ENCODE assay signal across 12 cellular contexts in genomic region chr19:55152017-55152416, GRCh38. TPM values are rescaled to one million over a fixed set of nuclear protein-coding genes. Genes with fewer than 3 reads are reported as not detected.
A peak's percentile ranks its signal among the peaks of the same experiment; 100 is the strongest.
DNase-seq lines count a peak whose midpoint lies in the region; ATAC-seq and TF ChIP-seq lines count a peak whose summit lies in the region.
"Had no signal": no experiment of that assay in that cellular context is flagged by ENCODE, and none has a peak within 500 bp of the region (broad histone marks: within the 10 kb centered on the region; RNA-seq: fewer than 3 reads in every experiment).

No MANE protein-coding gene starts in this region.

- no peak for DNase-seq in activated naive CD4-positive, alpha-beta T cell treated with anti-CD3 and anti-CD28 coated beads, Interleukin-2, amount 10 ng/mL, durations not matched to agents 7 days and 5 days
- no peak for DNase-seq in activated naive CD4-positive, alpha-beta T cell (lab: John Stamatoyannopoulos, UW)
- no peak for DNase-seq in activated CD8-positive, alpha-beta T cell treated with anti-CD3 and anti-CD28 coated beads for 36 hours
- DNase-seq in spleen (no peak), HK-2 (ENCODE audit: unreplicated experiment) (no peak), vagina (ENCODE audit: extremely low spot score in 2 of 2) (no peak)
- DNase-seq: NCI-H2107 had no signal

- H3K27me3 ChIP-seq in spleen (replicated peaks in 1 of 7) (peaks cover 2 to 59% (median 24%) of the 10 kb centered on the region in 7 donors), vagina (no peaks in the 10 kb centered on the region)

- CTCF ChIA-PET in activated naive CD4-positive, alpha-beta T cell treated with anti-CD3 and anti-CD28 coated beads, Interleukin-2, amount 10 ng/mL, durations not matched to agents 7 days and 5 days (lab: Charles Lee), result interaction anchor here (1.4 kb wide), 1 partner anchor 268 kb away, joined by 3 read pairs; no protein-coding TSS in a partner anchor
- CTCF ChIA-PET in activated CD8-positive, alpha-beta T cell treated with anti-CD3 and anti-CD28 coated beads for 36 hours (lab: Charles Lee), result interaction anchor here (1.6 kb wide), 1 partner anchor 8 kb away, joined by 8 read pairs; no protein-coding TSS in a partner anchor

- H3K27ac ChIP-seq in spleen (peak overlapping the region in 6 of 8 donors; percentile 11 to 65 (median 41)), vagina (no peak overlapping the region)
- H3K27ac ChIP-seq: esophagus muscularis mucosa, SJSA1 had no signal

- no peak for TF ChIP-seq POLR2A in spleen (IDR thresholded peaks at IDR 0.05)
- TF ChIP-seq POLR2A in vagina (IDR thresholded peaks at IDR 0.05), result no peak

- peak overlapping the region; percentile 86 for H3K27ac Mint-ChIP-seq in activated naive CD4-positive, alpha-beta T cell treated with anti-CD3 and anti-CD28 coated beads, Interleukin-2, amount 10 ng/mL, durations not matched to agents 7 days and 5 days
- H3K27ac Mint-ChIP-seq in activated CD8-positive, alpha-beta T cell treated with anti-CD3 and anti-CD28 coated beads for 36 hours, result peak overlapping the region; percentile 44

- H3K4me1 ChIP-seq in spleen (peaks cover 0 to 13% (median 3%) of the 10 kb centered on the region in 6 donors), vagina (peaks cover 9% of the 10 kb centered on the region)
- H3K4me1 ChIP-seq: SJSA1 had no signal

- peaks cover 61% of the 10 kb centered on the region for H3K27me3 Mint-ChIP-seq in activated naive CD4-positive, alpha-beta T cell treated with anti-CD3 and anti-CD28 coated beads, Interleukin-2, amount 10 ng/mL, durations not matched to agents 7 days and 5 days
- peaks cover 29% of the 10 kb centered on the region for H3K27me3 Mint-ChIP-seq in activated CD8-positive, alpha-beta T cell treated with anti-CD3 and anti-CD28 coated beads for 36 hours

- peaks cover 16% of the 10 kb centered on the region for H3K9me3 Mint-ChIP-seq in activated naive CD4-positive, alpha-beta T cell treated with anti-CD3 and anti-CD28 coated beads, Interleukin-2, amount 10 ng/mL, durations not matched to agents 7 days and 5 days
- H3K9me3 Mint-ChIP-seq in activated CD8-positive, alpha-beta T cell treated with anti-CD3 and anti-CD28 coated beads for 36 hours, result peaks cover 10% of the 10 kb centered on the region

- H3K4me3 ChIP-seq in spleen (no peak overlapping the region), vagina (no peak overlapping the region)
- H3K4me3 ChIP-seq: esophagus muscularis mucosa, SJSA1 had no signal

- H3K9me3 ChIP-seq in spleen, result peaks cover 0 to 14% (median 9%) of the 10 kb centered on the region in 8 donors
- no peaks in the 10 kb centered on the region for H3K9me3 ChIP-seq in vagina
- H3K9me3 ChIP-seq: esophagus muscularis mucosa, SJSA1 had no signal

- H3K4me1 Mint-ChIP-seq in activated naive CD4-positive, alpha-beta T cell treated with anti-CD3 and anti-CD28 coated beads, Interleukin-2, amount 10 ng/mL, durations not matched to agents 7 days and 5 days, result peaks cover 25% of the 10 kb centered on the region
- peaks cover 22% of the 10 kb centered on the region for H3K4me1 Mint-ChIP-seq in activated CD8-positive, alpha-beta T cell treated with anti-CD3 and anti-CD28 coated beads for 36 hours (ENCODE audit: low read depth)

- no peak for TF ChIP-seq EP300 in Ishikawa (IDR thresholded peaks at IDR 0.05; ENCODE audit: borderline replicate concordance)

- no peak for TF ChIP-seq CTCF in activated CD8-positive, alpha-beta T cell treated with anti-CD3 and anti-CD28 coated beads for 36 hours (IDR thresholded peaks at IDR 0.05)
- TF ChIP-seq CTCF in spleen (IDR thresholded peaks at IDR 0.05 in 8 of 11, conservative IDR thresholded peaks at IDR 0.05 in 3 of 11), result no peak
- TF ChIP-seq CTCF in vagina (IDR thresholded peaks at IDR 0.05), result no peak

- POLR2A ChIA-PET in activated CD8-positive, alpha-beta T cell treated with anti-CD3 and anti-CD28 coated beads for 36 hours (lab: Charles Lee), result interaction anchor here (1.5 kb wide), 1 partner anchor 11 kb away, joined by 5 read pairs; no protein-coding TSS in a partner anchor

- H3K36me3 ChIP-seq in spleen (no peaks in the 10 kb centered on the region), vagina (no peaks in the 10 kb centered on the region)
- H3K36me3 ChIP-seq: SJSA1 had no signal

- ATAC-seq in activated CD8-positive, alpha-beta T cell treated with anti-CD3 and anti-CD28 coated beads for 36 hours, result no peak
- no peak for ATAC-seq in GM19351 (IDR thresholded peaks at IDR 0.05; ENCODE audit: unreplicated experiment)

- intact Hi-C loops in activated CD8-positive, alpha-beta T cell treated with anti-CD3 and anti-CD28 coated beads for 36 hours (cut with micrococcal nuclease), result no loop called here
- intact Hi-C loops in spleen (cut with DNase I; ENCODE audit: low total_unique reads) (no loop called here), vagina (cut with DNase I) (no loop called here)

- no peak for TF ChIP-seq RAD21 in Ishikawa (IDR thresholded peaks at IDR 0.05; ENCODE audit: low read depth)

- H3K4me3 Mint-ChIP-seq in activated naive CD4-positive, alpha-beta T cell treated with anti-CD3 and anti-CD28 coated beads, Interleukin-2, amount 10 ng/mL, durations not matched to agents 7 days and 5 days, result no peak overlapping the region
- H3K4me3 Mint-ChIP-seq in activated CD8-positive, alpha-beta T cell treated with anti-CD3 and anti-CD28 coated beads for 36 hours, result no peak overlapping the region

- peaks cover 2% of the 10 kb centered on the region for H3K36me3 Mint-ChIP-seq in activated naive CD4-positive, alpha-beta T cell treated with anti-CD3 and anti-CD28 coated beads, Interleukin-2, amount 10 ng/mL, durations not matched to agents 7 days and 5 days
- no peaks in the 10 kb centered on the region for H3K36me3 Mint-ChIP-seq in activated CD8-positive, alpha-beta T cell treated with anti-CD3 and anti-CD28 coated beads for 36 hours (ENCODE audit: low read depth)

TF ChIP-seq in Ishikawa, 13 proteins besides CTCF, POLR2A, EP300 and RAD21:
- TF ChIP-seq MAX (IDR thresholded peaks at IDR 0.05), result peak; percentile 32; the same call in 1 of the 2 replicates
- TF ChIP-seq, protein P1, sequence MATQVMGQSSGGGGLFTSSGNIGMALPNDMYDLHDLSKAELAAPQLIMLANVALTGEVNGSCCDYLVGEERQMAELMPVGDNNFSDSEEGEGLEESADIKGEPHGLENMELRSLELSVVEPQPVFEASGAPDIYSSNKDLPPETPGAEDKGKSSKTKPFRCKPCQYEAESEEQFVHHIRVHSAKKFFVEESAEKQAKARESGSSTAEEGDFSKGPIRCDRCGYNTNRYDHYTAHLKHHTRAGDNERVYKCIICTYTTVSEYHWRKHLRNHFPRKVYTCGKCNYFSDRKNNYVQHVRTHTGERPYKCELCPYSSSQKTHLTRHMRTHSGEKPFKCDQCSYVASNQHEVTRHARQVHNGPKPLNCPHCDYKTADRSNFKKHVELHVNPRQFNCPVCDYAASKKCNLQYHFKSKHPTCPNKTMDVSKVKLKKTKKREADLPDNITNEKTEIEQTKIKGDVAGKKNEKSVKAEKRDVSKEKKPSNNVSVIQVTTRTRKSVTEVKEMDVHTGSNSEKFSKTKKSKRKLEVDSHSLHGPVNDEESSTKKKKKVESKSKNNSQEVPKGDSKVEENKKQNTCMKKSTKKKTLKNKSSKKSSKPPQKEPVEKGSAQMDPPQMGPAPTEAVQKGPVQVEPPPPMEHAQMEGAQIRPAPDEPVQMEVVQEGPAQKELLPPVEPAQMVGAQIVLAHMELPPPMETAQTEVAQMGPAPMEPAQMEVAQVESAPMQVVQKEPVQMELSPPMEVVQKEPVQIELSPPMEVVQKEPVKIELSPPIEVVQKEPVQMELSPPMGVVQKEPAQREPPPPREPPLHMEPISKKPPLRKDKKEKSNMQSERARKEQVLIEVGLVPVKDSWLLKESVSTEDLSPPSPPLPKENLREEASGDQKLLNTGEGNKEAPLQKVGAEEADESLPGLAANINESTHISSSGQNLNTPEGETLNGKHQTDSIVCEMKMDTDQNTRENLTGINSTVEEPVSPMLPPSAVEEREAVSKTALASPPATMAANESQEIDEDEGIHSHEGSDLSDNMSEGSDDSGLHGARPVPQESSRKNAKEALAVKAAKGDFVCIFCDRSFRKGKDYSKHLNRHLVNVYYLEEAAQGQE (IDR thresholded peaks at IDR 0.05; ENCODE audit: low read depth), result no peak
- no peak for TF ChIP-seq ZBTB7A (IDR thresholded peaks at IDR 0.05; ENCODE audit: low read depth)
- no peak for TF ChIP-seq YY1 (IDR thresholded peaks at IDR 0.05; ENCODE audit: low read depth)
- no peak for TF ChIP-seq TCF12 (IDR thresholded peaks at IDR 0.05; ENCODE audit: low read depth)

RNA-seq across cellular contexts. Expression of gene TNNT1, which starts 3.0 kb away (rescaled TPM):
- total RNA-seq in activated CD8-positive, alpha-beta T cell treated with anti-CD3 and anti-CD28 coated beads for 36 hours, result not detected
- total RNA-seq in spleen (1 to 10 TPM in 4 of 7 donors, not detected in 3; 1.3 to 5.4 (median 2.6) TPM), vagina (9.1 TPM)
- 1 to 10 TPM in 1 of 3 donors, under 1 TPM in 2; 0.26 to 6.2 (median 0.94) TPM for polyA plus RNA-seq in spleen
- total RNA-seq: activated CD8-positive, alpha-beta memory T cell treated with anti-CD3 and anti-CD28 coated beads for 36 hours had no signal

RNA-seq across cellular contexts. Expression of gene TNNI3, which starts 5.5 kb away (rescaled TPM):
- not detected for total RNA-seq in activated CD8-positive, alpha-beta T cell treated with anti-CD3 and anti-CD28 coated beads for 36 hours
- total RNA-seq in spleen (not detected), vagina (not detected)
- under 1 TPM; 0.15 to 0.74 (median 0.70) TPM for polyA plus RNA-seq in spleen
- total RNA-seq: activated CD8-positive, alpha-beta memory T cell treated with anti-CD3 and anti-CD28 coated beads for 36 hours; esophagus muscularis mucosa; SJSA1 had no signal

RNA-seq across cellular contexts. Expression of gene DNAAF3, which starts 14.4 kb away (rescaled TPM):
- not detected for total RNA-seq in activated CD8-positive, alpha-beta T cell treated with anti-CD3 and anti-CD28 coated beads for 36 hours
- total RNA-seq in spleen (1 to 10 TPM in 2 of 7 donors, under 1 TPM in 3, not detected in 2; 0.68 to 1.1 (median 0.76) TPM), vagina (5.6 TPM)
- polyA plus RNA-seq in spleen, result under 1 TPM; 0.28 to 0.45 (median 0.36) TPM
- total RNA-seq: activated CD8-positive, alpha-beta memory T cell treated with anti-CD3 and anti-CD28 coated beads for 36 hours had no signal

RNA-seq across cellular contexts. Expression of gene SYT5, which starts 28.1 kb away (rescaled TPM):
- not detected for total RNA-seq in activated CD8-positive, alpha-beta T cell treated with anti-CD3 and anti-CD28 coated beads for 36 hours
- total RNA-seq in spleen, result 1 to 10 TPM in 1 of 7 donors, not detected in 6; 1.4 TPM
- under 1 TPM; 0.06 to 0.23 (median 0.13) TPM for polyA plus RNA-seq in spleen
- total RNA-seq in vagina, result not detected
- total RNA-seq: activated CD8-positive, alpha-beta memory T cell treated with anti-CD3 and anti-CD28 coated beads for 36 hours; SJSA1 had no signal

RNA-seq across cellular contexts. Expression of gene PPP1R12C, which starts 34.6 kb away (rescaled TPM):
- total RNA-seq in activated CD8-positive, alpha-beta T cell treated with anti-CD3 and anti-CD28 coated beads for 36 hours, result 10 to 100 TPM; 55.4 to 55.8 TPM
- 100 to 1,000 TPM in 5 of 7 donors, 10 to 100 TPM in 2; 88.2 to 193 (median 129) TPM for total RNA-seq in spleen
- polyA plus RNA-seq in spleen, result 100 to 1,000 TPM in 2 of 3 donors, 10 to 100 TPM in 1; 98.2 to 292 (median 263) TPM
- 108 TPM for total RNA-seq in vagina
